Comparison of ENCODE assay signal across 8 cellular contexts in genomic region chr3:139185482-139185881, GRCh38.
"Had no signal": no experiment of that assay in that cellular context is flagged by ENCODE, and none has a peak within 500 bp of the region (broad histone marks: within the 10 kb centered on the region; RNA-seq: fewer than 3 reads in every experiment).

No MANE protein-coding gene starts in this region.

- H3K27me3 Mint-ChIP-seq: IgD-negative memory B cell had no signal

- H3K4me3 ChIP-seq: HAP-1 had no signal

- H3K4me3 Mint-ChIP-seq: HFFc6, IgD-negative memory B cell had no signal

- H3K36me3 Mint-ChIP-seq: IgD-negative memory B cell had no signal

- DNase-seq: GOT3, H7, HFFc6 had no signal

- H3K27ac ChIP-seq: HL-60 had no signal

- H3K27ac Mint-ChIP-seq: HFFc6, IgD-negative memory B cell had no signal

- H3K4me1 ChIP-seq: HAP-1 had no signal

- H3K9me3 Mint-ChIP-seq: HFFc6 had no signal

- H3K4me1 Mint-ChIP-seq: IgD-negative memory B cell had no signal

- H3K36me3 ChIP-seq: HAP-1 had no signal

- ATAC-seq: HCT116, HepG2 had no signal

- H3K9me3 ChIP-seq: HAP-1 had no signal
